Comparison of ENCODE assay signal across 10 cellular contexts in the genomic region with DNA sequence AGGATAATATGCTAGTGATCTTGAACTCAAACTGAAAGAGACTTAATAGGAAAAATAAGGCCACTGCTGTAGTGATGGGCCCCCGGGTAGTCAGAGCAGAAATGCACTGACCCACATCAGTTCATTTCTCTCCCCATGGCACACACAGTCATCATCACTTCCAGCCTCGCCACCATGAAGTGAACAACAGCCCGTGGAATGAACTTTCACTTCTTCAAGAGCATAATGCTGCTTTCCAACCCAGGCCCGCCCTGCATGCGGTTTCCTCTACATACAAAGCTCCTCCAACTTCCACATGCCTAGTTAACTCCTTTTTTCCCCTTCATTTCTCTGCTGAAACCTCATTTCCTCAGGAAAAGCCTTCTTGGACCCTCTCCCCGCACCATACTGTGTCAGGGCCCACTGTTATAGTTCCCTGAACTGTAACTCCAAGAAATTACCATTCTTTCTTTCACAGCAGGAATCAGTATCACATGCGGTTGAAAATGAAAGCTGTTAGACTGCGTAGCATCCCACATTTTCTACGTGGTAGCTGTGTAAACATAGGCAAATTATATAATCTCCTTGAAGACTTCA.
DNase-seq lines count a peak whose midpoint lies in the region; ATAC-seq, FAIRE-seq and TF ChIP-seq lines count a peak whose summit lies in the region.
"Had no signal": no experiment of that assay in that cellular context is flagged by ENCODE, and none has a peak within 500 bp of the region (broad histone marks: within the 10 kb centered on the region; RNA-seq: fewer than 3 reads in every experiment).

No MANE protein-coding gene starts in this region.

- no peaks in the 10 kb centered on the region for H3K9me3 ChIP-seq in RWPE2 (ENCODE audit: severe bottlenecking)
- H3K9me3 ChIP-seq in GM12878 (replicated peaks; ENCODE audit: control insufficient read depth, insufficient read depth, low read length): no peaks in the 10 kb centered on the region; the same call in 2 of the 3 replicates
- no peaks in the 10 kb centered on the region for H3K9me3 ChIP-seq in stomach

- POLR2A ChIA-PET in GM12878 (lab: Charles Lee): no interaction called here

- TF ChIP-seq CTCF in RWPE2 (IDR thresholded peaks at IDR 0.05; ENCODE audit: poor library complexity, severe bottlenecking) (no peak), GM12878 (IDR thresholded peaks at IDR 0.05 in 2 of 3, conservative IDR thresholded peaks at IDR 0.05 in 1 of 3; ENCODE audit: control insufficient read depth in 2 of 3, extremely low read depth in 1 of 3, insufficient read depth in 1 of 3, low read depth in 3 of 3, low read length in 3 of 3) (no peak), stomach (IDR thresholded peaks at IDR 0.05) (no peak)

- TF ChIP-seq EP300 in GM12878 (IDR thresholded peaks at IDR 0.05; ENCODE audit: borderline replicate concordance in 1 of 2, control insufficient read depth in 1 of 2, low read depth in 2 of 2, low read length in 2 of 2) (no peak), stomach (IDR thresholded peaks at IDR 0.05) (no peak)

- WGBS in GM12878 (ENCODE audit: insufficient coverage, insufficient replicate concordance, low lambda C conversion rate, missing lambda C conversion rate): 0% methylated on average over 9 of the region's 9 CpGs
- WGBS in stomach, 5 donors: 20 to 42% (median 31%) methylated on average over 9 of the region's 9 CpGs

- H3K27me3 ChIP-seq in RWPE2 (ENCODE audit: insufficient read depth, poor library complexity, severe bottlenecking) (no peaks in the 10 kb centered on the region), GM12878 (replicated peaks in 1 of 2; ENCODE audit: control insufficient read depth in 2 of 2, insufficient read depth in 2 of 2, low read length in 1 of 2) (no peaks in the 10 kb centered on the region; a peak in 1 of 4 replicates), stomach (no peaks in the 10 kb centered on the region)
- H3K27me3 ChIP-seq: cardiac muscle cell had no signal

- TF ChIP-seq POLR2A in GM12878 (IDR thresholded peaks at IDR 0.05; ENCODE audit: low read depth, low read length): no peak
- no peak for TF ChIP-seq POLR2A in stomach (IDR thresholded peaks at IDR 0.05)

- intact Hi-C loops in GM12878 (cut with micrococcal nuclease; ENCODE audit: unreplicated experiment): no loop called here
- intact Hi-C loops in stomach (cut with DNase I; ENCODE audit: low total_unique reads): no loop called here

- peak overlapping the region; percentile 96 for H3K4me2 ChIP-seq in GM12878 (ENCODE audit: control insufficient read depth, insufficient read depth)

- no peaks in the 10 kb centered on the region for H3K36me3 ChIP-seq in RWPE2 (ENCODE audit: low read depth)
- H3K36me3 ChIP-seq in GM12878 (ENCODE audit: control insufficient read depth in 2 of 2, insufficient read depth in 2 of 2, low read length in 1 of 2): no peaks in the 10 kb centered on the region
- H3K36me3 ChIP-seq in stomach: no peaks in the 10 kb centered on the region
- H3K36me3 ChIP-seq: cardiac muscle cell had no signal

- no peak for TF ChIP-seq RAD21 in GM12878 (IDR thresholded peaks at IDR 0.05; ENCODE audit: insufficient read depth, low read depth, low read length)

- H3K4me1 ChIP-seq in RWPE2 (ENCODE audit: insufficient read depth, poor library complexity, severe bottlenecking): peaks cover 11% of the 10 kb centered on the region
- peaks cover 23% of the 10 kb centered on the region for H3K4me1 ChIP-seq in GM12878 (ENCODE audit: control insufficient read depth, insufficient read depth, low read length)
- peaks cover 8 to 24% (median 11%) of the 10 kb centered on the region in 4 donors for H3K4me1 ChIP-seq in stomach

- no TSS peak for BruUV-seq in GM12878 (replicated peaks; lab: Mats Ljungman, UMichigan)

- no peak overlapping the region for H3K4me3 ChIP-seq in RWPE2 (ENCODE audit: severe bottlenecking)
- H3K4me3 ChIP-seq in GM12878: peak overlapping the region; percentile 68; the same call in 1 of the 2 replicates
- H3K4me3 ChIP-seq in stomach: peak overlapping the region; percentile 14 to 40 (median 22)
- H3K4me3 ChIP-seq: cardiac muscle cell had no signal

- ATAC-seq in HG03045 (IDR thresholded peaks at IDR 0.05; ENCODE audit: unreplicated experiment): peak; percentile 79
- ATAC-seq in RWPE2 (ENCODE audit: low read depth): peak; percentile 48; the same call in 2 of the 3 replicates
- peak; percentile 90 for ATAC-seq in GM12878

- peak overlapping the region; percentile 14 for H3K27ac ChIP-seq in RWPE2 (ENCODE audit: poor library complexity, severe bottlenecking)
- H3K27ac ChIP-seq in GM12878 (ENCODE audit: control insufficient read depth, insufficient read depth): peak overlapping the region; percentile 64
- peak overlapping the region; percentile 66 to 89 (median 79) for H3K27ac ChIP-seq in stomach
- H3K27ac ChIP-seq: cardiac muscle cell had no signal

- in situ Hi-C loops in GM12878 (cut with MboI): no loop called here

- SMC1A ChIA-PET in GM12878 (lab: Charles Lee; ENCODE audit: uncharacterized antibody, unreplicated experiment): interaction anchor here (1.0 to 1.1 kb wide), 2 partner anchors 14 to 15 kb away, joined by 3 read pairs; no protein-coding TSS in a partner anchor

- RAD21 ChIA-PET in GM12878 (lab: Charles Lee; ENCODE audit: unreplicated experiment): no interaction called here

- peak overlapping the region; percentile 36 for H3K9ac ChIP-seq in GM12878 (ENCODE audit: control insufficient read depth, insufficient read depth, low read length)

- peak; percentile 80 for FAIRE-seq in GM12878 (lab: Jason Lieb, UNC)
- FAIRE-seq: A204.1 had no signal

- no peaks in the 10 kb centered on the region for H4K20me1 ChIP-seq in GM12878 (ENCODE audit: control insufficient read depth, insufficient read depth)

- H3K79me2 ChIP-seq in GM12878 (ENCODE audit: control insufficient read depth, insufficient read depth, low read length): no peaks in the 10 kb centered on the region

- peak overlapping the region; percentile 73 for H2AFZ ChIP-seq in GM12878 (ENCODE audit: control insufficient read depth, low read depth, low read length)

- DNase-seq in DMS79 treated with DMSO at 0.1 percent for 48 hours (lab: John Stamatoyannopoulos, UW): peak; percentile 24
- no peak for DNase-seq in DMS79 (lab: John Stamatoyannopoulos, UW)
- DNase-seq in RWPE2 (ENCODE audit: low spot score): no peak
- DNase-seq in GM12878 (ENCODE audit: low read depth, low spot score): peak; percentile 35
- peak; percentile 65 for DNase-seq in medulla oblongata (ENCODE audit: extremely low spot score)
- DNase-seq in stomach: no peak
- DNase-seq in ureter (ENCODE audit: low spot score): no peak

- CTCF ChIA-PET in GM12878 (lab: Yijun Ruan, JAX): no interaction called here

TF ChIP-seq in GM12878, 131 proteins besides CTCF, POLR2A, EP300 and RAD21 (continues in another document):
- TF ChIP-seq, protein P1, sequence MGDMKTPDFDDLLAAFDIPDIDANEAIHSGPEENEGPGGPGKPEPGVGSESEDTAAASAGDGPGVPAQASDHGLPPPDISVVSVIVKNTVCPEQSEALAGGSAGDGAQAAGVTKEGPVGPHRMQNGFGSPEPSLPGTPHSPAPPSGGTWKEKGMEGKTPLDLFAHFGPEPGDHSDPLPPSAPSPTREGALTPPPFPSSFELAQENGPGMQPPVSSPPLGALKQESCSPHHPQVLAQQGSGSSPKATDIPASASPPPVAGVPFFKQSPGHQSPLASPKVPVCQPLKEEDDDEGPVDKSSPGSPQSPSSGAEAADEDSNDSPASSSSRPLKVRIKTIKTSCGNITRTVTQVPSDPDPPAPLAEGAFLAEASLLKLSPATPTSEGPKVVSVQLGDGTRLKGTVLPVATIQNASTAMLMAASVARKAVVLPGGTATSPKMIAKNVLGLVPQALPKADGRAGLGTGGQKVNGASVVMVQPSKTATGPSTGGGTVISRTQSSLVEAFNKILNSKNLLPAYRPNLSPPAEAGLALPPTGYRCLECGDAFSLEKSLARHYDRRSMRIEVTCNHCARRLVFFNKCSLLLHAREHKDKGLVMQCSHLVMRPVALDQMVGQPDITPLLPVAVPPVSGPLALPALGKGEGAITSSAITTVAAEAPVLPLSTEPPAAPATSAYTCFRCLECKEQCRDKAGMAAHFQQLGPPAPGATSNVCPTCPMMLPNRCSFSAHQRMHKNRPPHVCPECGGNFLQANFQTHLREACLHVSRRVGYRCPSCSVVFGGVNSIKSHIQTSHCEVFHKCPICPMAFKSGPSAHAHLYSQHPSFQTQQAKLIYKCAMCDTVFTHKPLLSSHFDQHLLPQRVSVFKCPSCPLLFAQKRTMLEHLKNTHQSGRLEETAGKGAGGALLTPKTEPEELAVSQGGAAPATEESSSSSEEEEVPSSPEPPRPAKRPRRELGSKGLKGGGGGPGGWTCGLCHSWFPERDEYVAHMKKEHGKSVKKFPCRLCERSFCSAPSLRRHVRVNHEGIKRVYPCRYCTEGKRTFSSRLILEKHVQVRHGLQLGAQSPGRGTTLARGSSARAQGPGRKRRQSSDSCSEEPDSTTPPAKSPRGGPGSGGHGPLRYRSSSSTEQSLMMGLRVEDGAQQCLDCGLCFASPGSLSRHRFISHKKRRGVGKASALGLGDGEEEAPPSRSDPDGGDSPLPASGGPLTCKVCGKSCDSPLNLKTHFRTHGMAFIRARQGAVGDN (IDR thresholded peaks at IDR 0.05): no peak
- TF ChIP-seq POLR2AphosphoS5 (IDR thresholded peaks at IDR 0.05; ENCODE audit: low read length) (no peak), RBBP5 (conservative IDR thresholded peaks at IDR 0.05) (no peak), FOXM1 (IDR thresholded peaks at IDR 0.05; ENCODE audit: low read depth, low read length) (no peak), KDM1A (IDR thresholded peaks at IDR 0.05; ENCODE audit: borderline replicate concordance) (no peak), SIN3A (IDR thresholded peaks at IDR 0.05; ENCODE audit: low read depth, low read length) (no peak), BHLHE40 (IDR thresholded peaks at IDR 0.05; ENCODE audit: borderline replicate concordance in 1 of 2, low read depth in 2 of 2, low read length in 1 of 2) (no peak), EED (IDR thresholded peaks at IDR 0.05; ENCODE audit: low read depth) (peak; percentile 86), SPI1 (IDR thresholded peaks at IDR 0.05; ENCODE audit: borderline replicate concordance, insufficient read depth, low read depth, low read length) (peak; percentile 47; the same call in 1 of the 2 replicates), BACH1 (IDR thresholded peaks at IDR 0.05; ENCODE audit: borderline replicate concordance) (0 out of 2 replicates have a peak, but pooled peaks have one; percentile 14), RFX5 (IDR thresholded peaks at IDR 0.05; ENCODE audit: low read depth, low read length) (no peak), GABPA (IDR thresholded peaks at IDR 0.05; ENCODE audit: low read depth) (no peak), HCFC1 (IDR thresholded peaks at IDR 0.05; ENCODE audit: low read length) (no peak), IKZF2 (IDR thresholded peaks at IDR 0.05) (peak; percentile 64 to 67), JUNB (IDR thresholded peaks at IDR 0.05) (peak; percentile 67)
- TF ChIP-seq, protein P2, sequence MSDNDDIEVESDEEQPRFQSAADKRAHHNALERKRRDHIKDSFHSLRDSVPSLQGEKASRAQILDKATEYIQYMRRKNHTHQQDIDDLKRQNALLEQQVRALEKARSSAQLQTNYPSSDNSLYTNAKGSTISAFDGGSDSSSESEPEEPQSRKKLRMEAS (IDR thresholded peaks at IDR 0.05; ENCODE audit: low read depth, low read length): no peak

Comparison
In these comparisons a context has a peak if more than half of its experiments do, and no peak if none do; other contexts are left out.
1. DNase-seq: peak in DMS79 treated with DMSO at 0.1 percent for 48 hours (single experiment), GM12878 (single experiment) and medulla oblongata (single experiment); none in DMS79 (single experiment), RWPE2 (single experiment), stomach (single experiment) and ureter (single experiment).
2. H3K27ac ChIP-seq: peak in every context shown above with its lines; median percentile 79 in stomach; 64 in GM12878; 14 in RWPE2.
3. Peak in every context shown above with its lines, with median percentiles within 50 percentile points of each other: ATAC-seq.